In the genomic region with DNA sequence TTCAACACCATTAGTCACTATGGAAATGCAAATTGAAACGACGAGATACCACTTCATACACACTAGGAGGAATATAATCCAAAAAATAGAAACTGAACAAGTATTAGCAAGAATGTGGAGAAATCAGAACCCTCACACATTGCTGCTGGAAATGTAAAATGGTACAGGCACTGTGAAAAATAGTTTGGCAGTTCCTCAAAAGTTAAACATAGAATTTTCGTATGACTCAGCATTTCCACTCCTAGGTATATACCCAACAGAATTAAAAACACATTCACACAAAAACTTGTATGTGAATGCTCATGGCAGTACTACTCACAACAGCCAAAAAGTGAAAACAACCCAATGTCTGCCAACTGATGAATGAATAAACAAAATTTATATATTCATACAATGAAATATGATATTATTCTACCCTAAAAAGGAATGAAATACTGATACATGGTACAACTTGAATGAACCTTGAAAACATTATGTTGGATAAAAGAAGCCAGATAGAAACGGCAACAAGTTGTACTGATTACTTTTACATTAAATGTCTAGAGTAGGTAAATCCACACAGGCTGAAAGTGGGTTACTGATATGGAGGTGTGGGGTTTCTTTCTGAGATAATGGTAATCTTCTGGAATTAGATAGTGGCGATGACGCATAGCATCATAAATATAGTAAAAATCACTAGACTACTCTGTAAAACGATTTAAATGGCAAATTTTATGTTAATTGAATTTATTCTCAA, we compare ENCODE assay signal across 1 cellular context.
TF ChIP-seq lines count a peak whose summit lies in the region.

No MANE protein-coding gene starts in this region.

TF ChIP-seq in K562, 482 proteins besides CTCF, POLR2A, EP300 and RAD21 (continued from another document and continues in another):
- TF ChIP-seq, protein P1, sequence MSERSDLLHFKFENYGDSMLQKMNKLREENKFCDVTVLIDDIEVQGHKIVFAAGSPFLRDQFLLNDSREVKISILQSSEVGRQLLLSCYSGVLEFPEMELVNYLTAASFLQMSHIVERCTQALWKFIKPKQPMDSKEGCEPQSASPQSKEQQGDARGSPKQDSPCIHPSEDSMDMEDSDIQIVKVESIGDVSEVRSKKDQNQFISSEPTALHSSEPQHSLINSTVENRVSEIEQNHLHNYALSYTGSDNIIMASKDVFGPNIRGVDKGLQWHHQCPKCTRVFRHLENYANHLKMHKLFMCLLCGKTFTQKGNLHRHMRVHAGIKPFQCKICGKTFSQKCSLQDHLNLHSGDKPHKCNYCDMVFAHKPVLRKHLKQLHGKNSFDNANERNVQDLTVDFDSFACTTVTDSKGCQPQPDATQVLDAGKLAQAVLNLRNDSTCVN (CRISPR knock-in tag; IDR thresholded peaks at IDR 0.05) = no peak
- no peak for TF ChIP-seq GTF2F1 (IDR thresholded peaks at IDR 0.05; ENCODE audit: low read depth, low read length)
- no peak for TF ChIP-seq ZNF239 (CRISPR knock-in tag; IDR thresholded peaks at IDR 0.05)
- no peak for TF ChIP-seq CBFB (CRISPR knock-in tag; IDR thresholded peaks at IDR 0.05)
- TF ChIP-seq, protein P2, sequence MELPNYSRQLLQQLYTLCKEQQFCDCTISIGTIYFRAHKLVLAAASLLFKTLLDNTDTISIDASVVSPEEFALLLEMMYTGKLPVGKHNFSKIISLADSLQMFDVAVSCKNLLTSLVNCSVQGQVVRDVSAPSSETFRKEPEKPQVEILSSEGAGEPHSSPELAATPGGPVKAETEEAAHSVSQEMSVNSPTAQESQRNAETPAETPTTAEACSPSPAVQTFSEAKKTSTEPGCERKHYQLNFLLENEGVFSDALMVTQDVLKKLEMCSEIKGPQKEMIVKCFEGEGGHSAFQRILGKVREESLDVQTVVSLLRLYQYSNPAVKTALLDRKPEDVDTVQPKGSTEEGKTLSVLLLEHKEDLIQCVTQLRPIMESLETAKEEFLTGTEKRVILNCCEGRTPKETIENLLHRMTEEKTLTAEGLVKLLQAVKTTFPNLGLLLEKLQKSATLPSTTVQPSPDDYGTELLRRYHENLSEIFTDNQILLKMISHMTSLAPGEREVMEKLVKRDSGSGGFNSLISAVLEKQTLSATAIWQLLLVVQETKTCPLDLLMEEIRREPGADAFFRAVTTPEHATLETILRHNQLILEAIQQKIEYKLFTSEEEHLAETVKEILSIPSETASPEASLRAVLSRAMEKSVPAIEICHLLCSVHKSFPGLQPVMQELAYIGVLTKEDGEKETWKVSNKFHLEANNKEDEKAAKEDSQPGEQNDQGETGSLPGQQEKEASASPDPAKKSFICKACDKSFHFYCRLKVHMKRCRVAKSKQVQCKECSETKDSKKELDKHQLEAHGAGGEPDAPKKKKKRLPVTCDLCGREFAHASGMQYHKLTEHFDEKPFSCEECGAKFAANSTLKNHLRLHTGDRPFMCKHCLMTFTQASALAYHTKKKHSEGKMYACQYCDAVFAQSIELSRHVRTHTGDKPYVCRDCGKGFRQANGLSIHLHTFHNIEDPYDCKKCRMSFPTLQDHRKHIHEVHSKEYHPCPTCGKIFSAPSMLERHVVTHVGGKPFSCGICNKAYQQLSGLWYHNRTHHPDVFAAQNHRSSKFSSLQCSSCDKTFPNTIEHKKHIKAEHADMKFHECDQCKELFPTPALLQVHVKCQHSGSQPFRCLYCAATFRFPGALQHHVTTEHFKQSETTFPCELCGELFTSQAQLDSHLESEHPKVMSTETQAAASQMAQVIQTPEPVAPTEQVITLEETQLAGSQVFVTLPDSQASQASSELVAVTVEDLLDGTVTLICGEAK (IDR thresholded peaks at IDR 0.05) = no peak
- TF ChIP-seq, protein P2 (CRISPR knock-in tag; IDR thresholded peaks at IDR 0.05) = no peak
- no peak for TF ChIP-seq PHB (CRISPR knock-in tag; IDR thresholded peaks at IDR 0.05)
- TF ChIP-seq, protein P3, sequence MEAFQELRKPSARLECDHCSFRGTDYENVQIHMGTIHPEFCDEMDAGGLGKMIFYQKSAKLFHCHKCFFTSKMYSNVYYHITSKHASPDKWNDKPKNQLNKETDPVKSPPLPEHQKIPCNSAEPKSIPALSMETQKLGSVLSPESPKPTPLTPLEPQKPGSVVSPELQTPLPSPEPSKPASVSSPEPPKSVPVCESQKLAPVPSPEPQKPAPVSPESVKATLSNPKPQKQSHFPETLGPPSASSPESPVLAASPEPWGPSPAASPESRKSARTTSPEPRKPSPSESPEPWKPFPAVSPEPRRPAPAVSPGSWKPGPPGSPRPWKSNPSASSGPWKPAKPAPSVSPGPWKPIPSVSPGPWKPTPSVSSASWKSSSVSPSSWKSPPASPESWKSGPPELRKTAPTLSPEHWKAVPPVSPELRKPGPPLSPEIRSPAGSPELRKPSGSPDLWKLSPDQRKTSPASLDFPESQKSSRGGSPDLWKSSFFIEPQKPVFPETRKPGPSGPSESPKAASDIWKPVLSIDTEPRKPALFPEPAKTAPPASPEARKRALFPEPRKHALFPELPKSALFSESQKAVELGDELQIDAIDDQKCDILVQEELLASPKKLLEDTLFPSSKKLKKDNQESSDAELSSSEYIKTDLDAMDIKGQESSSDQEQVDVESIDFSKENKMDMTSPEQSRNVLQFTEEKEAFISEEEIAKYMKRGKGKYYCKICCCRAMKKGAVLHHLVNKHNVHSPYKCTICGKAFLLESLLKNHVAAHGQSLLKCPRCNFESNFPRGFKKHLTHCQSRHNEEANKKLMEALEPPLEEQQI (IDR thresholded peaks at IDR 0.05) = 0 out of 2 replicates have a peak, but pooled peaks have one; percentile 21
- no peak; the same call in 1 of the 2 replicates for TF ChIP-seq EP400 (IDR thresholded peaks at IDR 0.05)
- TF ChIP-seq MTA1 (IDR thresholded peaks at IDR 0.05; ENCODE audit: borderline replicate concordance) = no peak; the same call in 1 of the 2 replicates
- no peak for TF ChIP-seq NONO (IDR thresholded peaks at IDR 0.05; ENCODE audit: low read depth in 2 of 2, low read length in 1 of 2)
- no peak for TF ChIP-seq ZNF146 (CRISPR knock-in tag; IDR thresholded peaks at IDR 0.05; ENCODE audit: unreplicated experiment)
- peak; percentile 87 for TF ChIP-seq BACH1 (tag; IDR thresholded peaks at IDR 0.05)
- TF ChIP-seq FIP1L1 (IDR thresholded peaks at IDR 0.05; ENCODE audit: low read depth, low read length, poor library complexity, severe bottlenecking) = no peak
- TF ChIP-seq EHMT2 (IDR thresholded peaks at IDR 0.05) = no peak
- TF ChIP-seq STAT5B (CRISPR knock-in tag; IDR thresholded peaks at IDR 0.05) = no peak
- no peak; the same call in 1 of the 2 replicates for TF ChIP-seq MEF2A (IDR thresholded peaks at IDR 0.05; ENCODE audit: control insufficient read depth, low read depth, low read length)
- no peak for TF ChIP-seq TBL1XR1 (IDR thresholded peaks at IDR 0.05; ENCODE audit: low read length in 2 of 2)
- TF ChIP-seq AFF4 (CRISPR knock-in tag; IDR thresholded peaks at IDR 0.05) = no peak
- no peak for TF ChIP-seq SNRNP70 (optimal IDR thresholded peaks at IDR 0.05; ENCODE audit: low read depth, low read length)
- TF ChIP-seq JUND (IDR thresholded peaks at IDR 0.05; ENCODE audit: borderline replicate concordance, low read depth, low read length) = peak; percentile 75; the same call in 1 of the 2 replicates
- TF ChIP-seq JUND (tag; IDR thresholded peaks at IDR 0.05; ENCODE audit: borderline replicate concordance, low read depth, low read length) = peak; percentile 75; the same call in 2 of the 3 replicates
- TF ChIP-seq, protein P4, sequence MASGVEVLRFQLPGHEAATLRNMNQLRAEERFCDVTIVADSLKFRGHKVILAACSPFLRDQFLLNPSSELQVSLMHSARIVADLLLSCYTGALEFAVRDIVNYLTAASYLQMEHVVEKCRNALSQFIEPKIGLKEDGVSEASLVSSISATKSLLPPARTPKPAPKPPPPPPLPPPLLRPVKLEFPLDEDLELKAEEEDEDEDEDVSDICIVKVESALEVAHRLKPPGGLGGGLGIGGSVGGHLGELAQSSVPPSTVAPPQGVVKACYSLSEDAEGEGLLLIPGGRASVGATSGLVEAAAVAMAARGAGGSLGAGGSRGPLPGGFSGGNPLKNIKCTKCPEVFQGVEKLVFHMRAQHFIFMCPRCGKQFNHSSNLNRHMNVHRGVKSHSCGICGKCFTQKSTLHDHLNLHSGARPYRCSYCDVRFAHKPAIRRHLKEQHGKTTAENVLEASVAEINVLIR (CRISPR knock-in tag; IDR thresholded peaks at IDR 0.05) = no peak
- TF ChIP-seq DPF2 (IDR thresholded peaks at IDR 0.05) = peak; percentile 66; the same call in 1 of the 2 replicates
- no peak for TF ChIP-seq RBM39 (optimal IDR thresholded peaks at IDR 0.05; ENCODE audit: low read depth, low read length)
- TF ChIP-seq, protein P5, sequence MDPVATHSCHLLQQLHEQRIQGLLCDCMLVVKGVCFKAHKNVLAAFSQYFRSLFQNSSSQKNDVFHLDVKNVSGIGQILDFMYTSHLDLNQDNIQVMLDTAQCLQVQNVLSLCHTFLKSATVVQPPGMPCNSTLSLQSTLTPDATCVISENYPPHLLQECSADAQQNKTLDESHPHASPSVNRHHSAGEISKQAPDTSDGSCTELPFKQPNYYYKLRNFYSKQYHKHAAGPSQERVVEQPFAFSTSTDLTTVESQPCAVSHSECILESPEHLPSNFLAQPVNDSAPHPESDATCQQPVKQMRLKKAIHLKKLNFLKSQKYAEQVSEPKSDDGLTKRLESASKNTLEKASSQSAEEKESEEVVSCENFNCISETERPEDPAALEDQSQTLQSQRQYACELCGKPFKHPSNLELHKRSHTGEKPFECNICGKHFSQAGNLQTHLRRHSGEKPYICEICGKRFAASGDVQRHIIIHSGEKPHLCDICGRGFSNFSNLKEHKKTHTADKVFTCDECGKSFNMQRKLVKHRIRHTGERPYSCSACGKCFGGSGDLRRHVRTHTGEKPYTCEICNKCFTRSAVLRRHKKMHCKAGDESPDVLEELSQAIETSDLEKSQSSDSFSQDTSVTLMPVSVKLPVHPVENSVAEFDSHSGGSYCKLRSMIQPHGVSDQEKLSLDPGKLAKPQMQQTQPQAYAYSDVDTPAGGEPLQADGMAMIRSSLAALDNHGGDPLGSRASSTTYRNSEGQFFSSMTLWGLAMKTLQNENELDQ (CRISPR knock-in tag; IDR thresholded peaks at IDR 0.05; ENCODE audit: borderline replicate concordance) = no peak
- TF ChIP-seq TCF3 (CRISPR knock-in tag; IDR thresholded peaks at IDR 0.05) = no peak
- peak; percentile 39; the same call in 1 of the 2 replicates for TF ChIP-seq NCOR1 (IDR thresholded peaks at IDR 0.05)
- TF ChIP-seq MLLT1 (IDR thresholded peaks at IDR 0.05) = no peak
- TF ChIP-seq NR2C2 (CRISPR knock-in tag; IDR thresholded peaks at IDR 0.05) = no peak
- TF ChIP-seq NR2C2 (tag; IDR thresholded peaks at IDR 0.05) = 0 out of 2 replicates have a peak, but pooled peaks have one; percentile 14
- no peak for TF ChIP-seq HEY1 (CRISPR knock-in tag; IDR thresholded peaks at IDR 0.05; ENCODE audit: borderline replicate concordance)
- TF ChIP-seq ZNF785 (CRISPR knock-in tag; IDR thresholded peaks at IDR 0.05) = no peak
